ENCODE assay signal across 1 cellular context in the genomic region with DNA sequence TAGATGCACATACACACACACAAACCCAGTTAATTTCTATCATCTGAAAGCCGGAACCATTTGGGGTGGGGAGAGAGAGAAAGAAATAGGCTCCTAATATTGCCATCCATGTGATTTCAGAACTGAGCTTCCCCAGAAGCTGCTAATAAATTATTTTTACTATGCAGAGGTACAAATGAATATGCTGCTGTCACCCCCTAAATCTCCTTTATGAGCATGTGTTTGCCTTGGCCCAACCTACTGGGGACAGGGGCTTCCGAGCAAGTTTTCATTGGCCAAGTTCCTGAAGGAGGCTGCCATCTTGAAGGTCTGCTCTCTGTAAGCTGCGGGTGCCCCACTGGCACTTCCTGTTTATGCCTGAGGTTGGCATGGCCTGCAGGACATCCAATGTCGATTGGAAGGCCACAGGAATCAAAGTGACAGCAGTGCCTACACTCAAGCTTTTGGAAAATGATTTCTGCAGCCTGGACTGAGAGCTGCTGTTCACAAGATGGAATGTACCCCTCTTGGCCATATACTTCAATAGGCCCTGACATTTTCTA.
TF ChIP-seq lines count a peak whose summit lies in the region.

No MANE protein-coding gene starts in this region.

TF ChIP-seq in HCT116, 20 proteins besides CTCF, POLR2A, EP300 and RAD21:
- TF ChIP-seq CBX3 (IDR thresholded peaks at IDR 0.05; ENCODE audit: low read depth) (no peak), EZH2phosphoT487 (IDR thresholded peaks at IDR 0.05; ENCODE audit: borderline replicate concordance) (no peak), ZFX (IDR thresholded peaks at IDR 0.05) (no peak), EZH2 (IDR thresholded peaks at IDR 0.05) (no peak), TCF7L2 (IDR thresholded peaks at IDR 0.05; ENCODE audit: borderline replicate concordance, extremely low read depth, insufficient read depth, insufficient read length) (no peak), CEBPB (IDR thresholded peaks at IDR 0.05; ENCODE audit: low read depth) (no peak), YY1 (IDR thresholded peaks at IDR 0.05; ENCODE audit: extremely low read depth, insufficient replicate concordance, low read depth, low read length) (no peak), SP1 (IDR thresholded peaks at IDR 0.05; ENCODE audit: low read depth) (no peak), SRF (IDR thresholded peaks at IDR 0.05; ENCODE audit: low read depth) (no peak), ZNF274 (IDR thresholded peaks at IDR 0.05; ENCODE audit: low read depth, low read length) (no peak), FOSL1 (IDR thresholded peaks at IDR 0.05; ENCODE audit: low read depth) (no peak), SIN3A (IDR thresholded peaks at IDR 0.05; ENCODE audit: low read depth) (no peak)
- TF ChIP-seq, protein P1, sequence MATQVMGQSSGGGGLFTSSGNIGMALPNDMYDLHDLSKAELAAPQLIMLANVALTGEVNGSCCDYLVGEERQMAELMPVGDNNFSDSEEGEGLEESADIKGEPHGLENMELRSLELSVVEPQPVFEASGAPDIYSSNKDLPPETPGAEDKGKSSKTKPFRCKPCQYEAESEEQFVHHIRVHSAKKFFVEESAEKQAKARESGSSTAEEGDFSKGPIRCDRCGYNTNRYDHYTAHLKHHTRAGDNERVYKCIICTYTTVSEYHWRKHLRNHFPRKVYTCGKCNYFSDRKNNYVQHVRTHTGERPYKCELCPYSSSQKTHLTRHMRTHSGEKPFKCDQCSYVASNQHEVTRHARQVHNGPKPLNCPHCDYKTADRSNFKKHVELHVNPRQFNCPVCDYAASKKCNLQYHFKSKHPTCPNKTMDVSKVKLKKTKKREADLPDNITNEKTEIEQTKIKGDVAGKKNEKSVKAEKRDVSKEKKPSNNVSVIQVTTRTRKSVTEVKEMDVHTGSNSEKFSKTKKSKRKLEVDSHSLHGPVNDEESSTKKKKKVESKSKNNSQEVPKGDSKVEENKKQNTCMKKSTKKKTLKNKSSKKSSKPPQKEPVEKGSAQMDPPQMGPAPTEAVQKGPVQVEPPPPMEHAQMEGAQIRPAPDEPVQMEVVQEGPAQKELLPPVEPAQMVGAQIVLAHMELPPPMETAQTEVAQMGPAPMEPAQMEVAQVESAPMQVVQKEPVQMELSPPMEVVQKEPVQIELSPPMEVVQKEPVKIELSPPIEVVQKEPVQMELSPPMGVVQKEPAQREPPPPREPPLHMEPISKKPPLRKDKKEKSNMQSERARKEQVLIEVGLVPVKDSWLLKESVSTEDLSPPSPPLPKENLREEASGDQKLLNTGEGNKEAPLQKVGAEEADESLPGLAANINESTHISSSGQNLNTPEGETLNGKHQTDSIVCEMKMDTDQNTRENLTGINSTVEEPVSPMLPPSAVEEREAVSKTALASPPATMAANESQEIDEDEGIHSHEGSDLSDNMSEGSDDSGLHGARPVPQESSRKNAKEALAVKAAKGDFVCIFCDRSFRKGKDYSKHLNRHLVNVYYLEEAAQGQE (IDR thresholded peaks at IDR 0.05; ENCODE audit: low read depth) = no peak
- TF ChIP-seq, protein P2, sequence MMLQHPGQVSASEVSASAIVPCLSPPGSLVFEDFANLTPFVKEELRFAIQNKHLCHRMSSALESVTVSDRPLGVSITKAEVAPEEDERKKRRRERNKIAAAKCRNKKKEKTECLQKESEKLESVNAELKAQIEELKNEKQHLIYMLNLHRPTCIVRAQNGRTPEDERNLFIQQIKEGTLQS (IDR thresholded peaks at IDR 0.05) = no peak
- TF ChIP-seq, protein P3, sequence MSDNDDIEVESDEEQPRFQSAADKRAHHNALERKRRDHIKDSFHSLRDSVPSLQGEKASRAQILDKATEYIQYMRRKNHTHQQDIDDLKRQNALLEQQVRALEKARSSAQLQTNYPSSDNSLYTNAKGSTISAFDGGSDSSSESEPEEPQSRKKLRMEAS (IDR thresholded peaks at IDR 0.05) = no peak
